In the genomic region with DNA sequence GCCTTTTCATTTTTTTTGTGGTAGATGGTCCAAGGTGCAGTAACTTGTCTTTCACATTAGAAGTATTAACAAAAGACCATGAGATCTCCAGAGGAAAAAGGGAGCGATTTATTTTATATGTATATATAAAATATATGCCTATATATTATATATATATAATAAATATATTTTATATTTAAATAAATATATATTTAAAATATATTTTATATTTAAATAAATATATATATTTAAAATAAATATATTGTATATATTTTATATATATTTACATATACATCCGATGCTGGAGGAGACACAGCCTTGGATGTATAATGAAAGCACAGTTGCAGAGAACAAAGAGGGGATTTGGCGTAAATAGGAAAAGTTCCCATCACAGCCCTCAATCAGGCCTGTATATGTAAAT, we compare ENCODE assay signal across 24 cellular contexts.
"Had no signal": no experiment of that assay in that cellular context is flagged by ENCODE, and none has a peak within 500 bp of the region (broad histone marks: within the 10 kb centered on the region; RNA-seq: fewer than 3 reads in every experiment).

No MANE protein-coding gene starts in this region.

- H3K9me3 ChIP-seq: SK-N-SH had no signal

- H3K27ac ChIP-seq: HL-60, KMS-11, RWPE1 had no signal

- H3K36me3 Mint-ChIP-seq: IgD-negative memory B cell had no signal

- H3K4me3 Mint-ChIP-seq: IgD-negative memory B cell had no signal

- ATAC-seq: K562 had no signal

- DNase-seq: Kasumi-1, MM.1S, MV-4-11, NCI-H1048, NCI-H1105, NCI-H1417, NCI-H1436 treated with DMSO at 0.1 percent for 48 hours, NCI-H1694 treated with DMSO at 0.1 percent for 48 hours, NCI-H1930, NCI-H2081, NCI-H2107, NCI-H2227 treated with DMSO at 0.1 percent for 48 hours, NCI-H524, NCI-H526 treated with DMSO at 0.1 percent for 48 hours, NCI-H774, SHP77, SK-N-SH, SW 1271 had no signal

- H3K4me3 ChIP-seq: K562 had no signal

- H3K4me1 Mint-ChIP-seq: IgD-negative memory B cell had no signal

- H3K27ac Mint-ChIP-seq: IgD-negative memory B cell had no signal

- FAIRE-seq: HTR-8/SVneo, K562 had no signal
